Comparison of ENCODE assay signal across 9 cellular contexts in the genomic region with DNA sequence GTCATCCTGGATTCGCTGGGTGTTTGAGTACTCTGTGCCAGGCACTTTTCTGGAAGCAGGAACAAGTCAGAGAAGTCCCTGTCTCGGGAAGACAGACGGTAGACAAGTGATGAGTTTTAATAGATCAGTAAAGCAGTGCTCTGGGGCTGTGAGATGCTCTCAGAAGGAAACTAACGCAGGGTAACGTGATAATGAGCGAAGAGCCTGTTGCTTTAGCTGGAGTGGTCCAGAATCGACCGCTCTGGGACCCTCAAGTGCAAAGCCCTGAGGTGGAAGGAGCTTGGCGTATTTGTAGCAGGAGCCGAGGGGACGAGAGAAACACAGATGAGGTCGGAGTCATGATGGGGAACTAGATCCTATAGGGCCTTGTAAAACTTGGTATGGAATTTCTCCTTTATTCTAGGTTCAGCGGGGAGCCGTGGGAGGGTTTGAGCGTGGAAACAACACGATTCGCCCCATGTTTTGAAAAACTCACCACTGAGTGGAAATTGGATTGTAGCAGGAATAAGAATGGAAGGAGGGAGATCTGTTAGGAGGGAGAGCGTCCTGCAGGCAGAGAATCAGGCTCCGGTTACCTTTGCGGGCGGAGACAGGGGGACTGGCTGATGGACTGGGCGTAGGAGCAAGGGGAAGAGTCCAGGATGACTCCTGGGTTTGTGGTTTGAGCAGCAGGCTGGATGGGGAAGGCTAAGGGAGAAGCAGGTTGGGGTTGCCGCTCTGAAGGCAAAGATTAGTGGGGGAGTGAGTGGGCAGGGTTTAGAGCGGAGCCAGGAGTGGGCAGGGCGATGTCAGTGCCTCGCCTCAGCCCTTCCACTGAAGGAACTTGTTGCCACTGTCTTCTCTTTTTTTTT. TPM values are rescaled to one million over a fixed set of nuclear protein-coding genes. Genes with fewer than 3 reads are reported as not detected.
A peak's percentile ranks its signal among the peaks of the same experiment; 100 is the strongest.
DNase-seq lines count a peak whose midpoint lies in the region; ATAC-seq and TF ChIP-seq lines count a peak whose summit lies in the region.
"Had no signal": no experiment of that assay in that cellular context is flagged by ENCODE, and none has a peak within 500 bp of the region (broad histone marks: within the 10 kb centered on the region; RNA-seq: fewer than 3 reads in every experiment).

No MANE protein-coding gene starts in this region.

- H3K27ac ChIP-seq in BLaER1 treated with 17β-estradiol and CSF1 and Interleukin-3, amounts not matched to agents 10 nM and 100 nM: peak overlapping the region; percentile 49 to 94 (median 86); a peak in 21 of 22 replicates
- no peak overlapping the region for H3K27ac ChIP-seq in iPS DF 6.9 (ENCODE audit: low read length)
- peak overlapping the region; percentile 71 for H3K27ac ChIP-seq in smooth muscle cell (ENCODE audit: low read depth)

- peak; percentile 2 for DNase-seq in HCEC 1CT
- no peak for DNase-seq in activated B cell treated with CpG ODN at 0.5 μM for 24 hours
- no peak for DNase-seq in iPS DF 6.9 (ENCODE audit: low read depth, low spot score)
- no peak for DNase-seq in smooth muscle cell (lab: John Stamatoyannopoulos, UW; ENCODE audit: unreplicated experiment)

- TF ChIP-seq CTCF in activated B cell treated with CpG ODN at 0.5 μM for 24 hours (IDR thresholded peaks at IDR 0.05) (no peak), smooth muscle cell (IDR thresholded peaks at IDR 0.05; ENCODE audit: borderline replicate concordance, insufficient read depth, poor library complexity, severe bottlenecking) (no peak)

- H3K9me3 Mint-ChIP-seq in activated B cell treated with CpG ODN at 0.5 μM for 24 hours: no peaks in the 10 kb centered on the region

- peaks cover 5% of the 10 kb centered on the region for H3F3A ChIP-seq in smooth muscle cell (ENCODE audit: low read depth)

- H3K4me1 Mint-ChIP-seq in activated B cell treated with CpG ODN at 0.5 μM for 24 hours: peaks cover 28% of the 10 kb centered on the region

- H3K27me3 ChIP-seq in BLaER1 treated with 17β-estradiol and CSF1 and Interleukin-3, amounts not matched to agents 10 nM and 100 nM: no peaks in the 10 kb centered on the region
- H3K27me3 ChIP-seq in iPS DF 6.9 (ENCODE audit: control insufficient read depth, insufficient read depth, low read length) (no peaks in the 10 kb centered on the region), smooth muscle cell (ENCODE audit: low read depth) (no peaks in the 10 kb centered on the region)

- ATAC-seq in activated B cell treated with CpG ODN at 0.5 μM for 24 hours (ENCODE audit: low read depth) (no peak), GM18870 (IDR thresholded peaks at IDR 0.05; ENCODE audit: unreplicated experiment) (no peak), HG03108 (IDR thresholded peaks at IDR 0.05; ENCODE audit: unreplicated experiment) (no peak), GM18498 (IDR thresholded peaks at IDR 0.05; ENCODE audit: unreplicated experiment) (no peak)

- H3K9me3 ChIP-seq in BLaER1 treated with 17β-estradiol and CSF1 and Interleukin-3, amounts not matched to agents 10 nM and 100 nM (replicated peaks in 1 of 11): peaks cover 0 to 10% (median 6%) of the 10 kb centered on the region in 11 experiments; a peak in 13 of 22 replicates
- H3K9me3 ChIP-seq in iPS DF 6.9 (ENCODE audit: control insufficient read depth, insufficient read depth, low read length) (no peaks in the 10 kb centered on the region), smooth muscle cell (replicated peaks; ENCODE audit: low read depth) (no peaks in the 10 kb centered on the region)

- H3K27ac Mint-ChIP-seq in activated B cell treated with CpG ODN at 0.5 μM for 24 hours: peak overlapping the region; percentile 73

- peak overlapping the region; percentile 82 to 92 (median 87) for H3K9ac ChIP-seq in BLaER1 treated with 17β-estradiol and CSF1 and Interleukin-3, amounts not matched to agents 10 nM and 100 nM
- peak overlapping the region; percentile 73 for H3K9ac ChIP-seq in smooth muscle cell (ENCODE audit: low read depth)

- intact Hi-C loops in activated B cell treated with CpG ODN at 0.5 μM for 24 hours (cut with micrococcal nuclease): loop anchor here (1.0 to 2.0 kb wide), 6 partner anchors 9 to 420 kb away; a partner anchor contains a TSS

- POLR2A ChIA-PET in activated B cell treated with CpG ODN at 0.5 μM for 24 hours (lab: Charles Lee): interaction anchor here (0.6 to 3.3 kb wide), 21 partner anchors 9 to 934 kb away, joined by 3 to 23 read pairs (median 6); a partner anchor contains a TSS

- peak overlapping the region; percentile 96 for H3K4me3 Mint-ChIP-seq in activated B cell treated with CpG ODN at 0.5 μM for 24 hours

- no peak overlapping the region for H2AFZ ChIP-seq in smooth muscle cell (ENCODE audit: low read depth)

- H3K4me3 ChIP-seq in BLaER1 treated with 17β-estradiol and CSF1 and Interleukin-3, amounts not matched to agents 10 nM and 100 nM: peak overlapping the region; percentile 66 to 80 (median 72)
- H3K4me3 ChIP-seq in iPS DF 6.9 (ENCODE audit: low read length) (peak overlapping the region; percentile 75; the same call in 1 of the 2 replicates), smooth muscle cell (peak overlapping the region; percentile 76)

- peaks cover 28 to 75% (median 73%) of the 10 kb centered on the region in 11 experiments for H3K36me3 ChIP-seq in BLaER1 treated with 17β-estradiol and CSF1 and Interleukin-3, amounts not matched to agents 10 nM and 100 nM
- H3K36me3 ChIP-seq in iPS DF 6.9 (ENCODE audit: control insufficient read depth, insufficient read depth, low read length): peaks cover 21% of the 10 kb centered on the region
- H3K36me3 ChIP-seq in smooth muscle cell (ENCODE audit: low read depth): no peaks in the 10 kb centered on the region

- peaks cover 40% of the 10 kb centered on the region for H3K36me3 Mint-ChIP-seq in activated B cell treated with CpG ODN at 0.5 μM for 24 hours (ENCODE audit: low read depth)

- peaks cover 24% of the 10 kb centered on the region for H3K79me2 ChIP-seq in smooth muscle cell (ENCODE audit: low read depth)

- CTCF ChIA-PET in activated B cell treated with CpG ODN at 0.5 μM for 24 hours (lab: Charles Lee): interaction anchor here (1.8 kb wide), 1 partner anchor 16 kb away, joined by 6 read pairs; no protein-coding TSS in a partner anchor

- peak overlapping the region; percentile 89 to 100 (median 98) for H3K4me2 ChIP-seq in BLaER1 treated with 17β-estradiol and CSF1 and Interleukin-3, amounts not matched to agents 10 nM and 100 nM
- H3K4me2 ChIP-seq in smooth muscle cell: peak overlapping the region; percentile 95

- no peaks in the 10 kb centered on the region for H3K27me3 Mint-ChIP-seq in activated B cell treated with CpG ODN at 0.5 μM for 24 hours

- H4K20me1 ChIP-seq in BLaER1 treated with 17β-estradiol and CSF1 and Interleukin-3, amounts not matched to agents 10 nM and 100 nM: peaks cover 15 to 78% (median 51%) of the 10 kb centered on the region in 11 experiments; a peak in 20 of 22 replicates
- H4K20me1 ChIP-seq in smooth muscle cell (ENCODE audit: low read depth): no peaks in the 10 kb centered on the region

- WGBS in iPS DF 6.9 (ENCODE audit: insufficient coverage, insufficient read length): no CpG with 5 or more reads among the region's 26 CpGs
- WGBS in smooth muscle cell (ENCODE audit: low lambda C conversion rate): 16% methylated on average over 26 of the region's 26 CpGs

- H3K4me1 ChIP-seq in BLaER1 treated with 17β-estradiol and CSF1 and Interleukin-3, amounts not matched to agents 10 nM and 100 nM: peaks cover 27 to 46% (median 36%) of the 10 kb centered on the region in 10 experiments
- no peaks in the 10 kb centered on the region; the same call in 1 of the 2 replicates for H3K4me1 ChIP-seq in iPS DF 6.9 (ENCODE audit: control insufficient read depth, insufficient read depth, low read length)
- H3K4me1 ChIP-seq in smooth muscle cell (ENCODE audit: low read depth): no peaks in the 10 kb centered on the region

RNA-seq across cellular contexts. Expression of a gene that starts 0.8 kb away (rescaled TPM):
- total RNA-seq in activated B cell treated with CpG ODN at 0.5 μM for 24 hours (58.8 and 65.5 TPM in 2 replicates), smooth muscle cell (14.9 and 16.0 TPM in 2 replicates)
- polyA plus RNA-seq in smooth muscle cell: 37.6 and 41.6 TPM in 2 replicates

RNA-seq across cellular contexts. Expression of a gene that starts 8.7 kb away (rescaled TPM):
- 66.9 and 79.5 TPM in 2 replicates for total RNA-seq in activated B cell treated with CpG ODN at 0.5 μM for 24 hours
- total RNA-seq in smooth muscle cell: 39.5 and 48.3 TPM in 2 replicates
- 69.7 and 85.7 TPM in 2 replicates for polyA plus RNA-seq in smooth muscle cell

RNA-seq across cellular contexts. Expression of a gene that starts 19.5 kb away (rescaled TPM):
- total RNA-seq in activated B cell treated with CpG ODN at 0.5 μM for 24 hours (1.4 and 2.4 TPM in 2 replicates), smooth muscle cell (0.27 and 0.72 TPM in 2 replicates)
- polyA plus RNA-seq in smooth muscle cell: 0.65 and 2.1 TPM in 2 replicates

RNA-seq across cellular contexts. Expression of a gene that starts 33.8 kb away (rescaled TPM):
- total RNA-seq in activated B cell treated with CpG ODN at 0.5 μM for 24 hours (280 and 324 TPM in 2 replicates), smooth muscle cell (not detected in 2 replicates)
- 0.17 TPM in 1 of 2 replicates, not detected in the other for polyA plus RNA-seq in smooth muscle cell
- total RNA-seq: SK-MEL-5 had no signal

RNA-seq across cellular contexts. Expression of a gene that starts 47.8 kb away (rescaled TPM):
- total RNA-seq in activated B cell treated with CpG ODN at 0.5 μM for 24 hours: 1.1 and 1.4 TPM in 2 replicates
- 0.18 TPM in 1 of 2 replicates, not detected in the other for total RNA-seq in smooth muscle cell
- not detected in 2 replicates for polyA plus RNA-seq in smooth muscle cell
- total RNA-seq: SK-MEL-5 had no signal
